In genomic region chr13:102970542-102970941, GRCh38 we compare ENCODE assay signal across 11 cellular contexts.
DNase-seq lines count a peak whose midpoint lies in the region; ATAC-seq and FAIRE-seq lines count a peak whose summit lies in the region.
"Had no signal": no experiment of that assay in that cellular context is flagged by ENCODE, and none has a peak within 500 bp of the region (broad histone marks: within the 10 kb centered on the region; RNA-seq: fewer than 3 reads in every experiment).

No MANE protein-coding gene starts in this region.

- peak; percentile 96 for ATAC-seq in GM19043 (IDR thresholded peaks at IDR 0.05; ENCODE audit: low read depth, unreplicated experiment)
- ATAC-seq in HG02588 (IDR thresholded peaks at IDR 0.05; ENCODE audit: unreplicated experiment): peak; percentile 95
- peak; percentile 93 for ATAC-seq in HG03354 (IDR thresholded peaks at IDR 0.05; ENCODE audit: poor library complexity, severe bottlenecking, unreplicated experiment)
- ATAC-seq: activated CD4-positive, CD25-positive, alpha-beta regulatory T cell treated with anti-CD3 and anti-CD28 coated beads, Interleukin-2, amount 50 U/mL, for 24 hours had no signal

- DNase-seq in DMS79 treated with DMSO at 0.1 percent for 48 hours (lab: John Stamatoyannopoulos, UW) (peak; percentile 76), HTR-8/SVneo (ENCODE audit: insufficient read length, low spot score) (no peak), NCI-H345 treated with DMSO at 0.1 percent for 48 hours (lab: John Stamatoyannopoulos, UW; ENCODE audit: unreplicated experiment) (no peak), RKO (ENCODE audit: low spot score) (no peak)
- no peak for DNase-seq in NK-92 treated with Interleukin-12 subunit alpha and Interleukin-12 subunit beta, amount 100 ng/mL, for 24 hours (lab: John Stamatoyannopoulos, UW)
- DNase-seq: NCI-H1092 treated with DMSO at 0.1 percent for 48 hours had no signal

- FAIRE-seq in HTR-8/SVneo (lab: Jason Lieb, UNC): no peak
- FAIRE-seq: frontal cortex had no signal
